ENCODE assay signal across 21 cellular contexts in the genomic region with DNA sequence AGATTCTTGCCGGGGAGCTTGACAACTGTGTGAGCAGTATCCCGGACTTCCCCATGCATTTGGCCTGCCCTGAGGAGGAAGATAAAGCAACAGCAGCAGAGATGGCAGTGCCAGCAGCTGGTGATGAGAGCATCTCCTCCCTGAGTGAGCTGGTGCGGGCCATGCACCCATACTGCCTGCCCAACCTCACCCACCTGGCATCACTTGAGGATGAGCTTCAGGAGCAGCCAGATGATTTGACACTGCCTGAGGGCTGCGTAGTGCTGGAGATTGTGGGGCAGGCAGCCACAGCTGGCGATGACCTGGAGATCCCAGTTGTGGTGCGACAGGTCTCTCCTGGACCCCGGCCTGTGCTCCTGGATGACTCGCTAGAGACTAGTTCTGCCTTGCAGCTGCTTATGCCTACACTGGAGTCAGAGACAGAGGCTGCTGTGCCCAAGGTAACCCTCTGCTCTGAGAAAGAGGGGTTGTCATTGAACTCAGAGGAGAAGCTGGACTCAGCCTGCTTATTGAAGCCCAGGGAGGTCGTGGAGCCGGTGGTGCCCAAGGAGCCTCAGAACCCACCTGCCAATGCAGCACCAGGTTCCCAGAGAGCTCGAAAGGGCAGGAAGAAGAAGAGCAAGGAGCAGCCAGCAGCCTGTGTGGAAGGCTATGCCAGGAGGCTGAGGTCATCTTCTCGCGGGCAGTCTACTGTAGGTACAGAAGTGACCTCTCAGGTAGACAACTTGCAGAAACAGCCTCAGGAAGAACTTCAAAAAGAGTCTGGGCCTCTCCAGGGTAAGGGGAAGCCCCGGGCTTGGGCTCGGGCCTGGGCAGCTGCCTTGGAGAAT. TPM values are rescaled to one million over a fixed set of nuclear protein-coding genes. Genes with fewer than 3 reads are reported as not detected.
DNase-seq lines count a peak whose midpoint lies in the region; ATAC-seq and TF ChIP-seq lines count a peak whose summit lies in the region.
"Had no signal": no experiment of that assay in that cellular context is flagged by ENCODE, and none has a peak within 500 bp of the region (broad histone marks: within the 10 kb centered on the region; RNA-seq: fewer than 3 reads in every experiment).

No MANE protein-coding gene starts in this region.

- intact Hi-C loops in aorta (cut with DNase I): no loop called here

- no peaks in the 10 kb centered on the region for H3K27me3 Mint-ChIP-seq in activated naive CD8-positive, alpha-beta T cell treated with anti-CD3 and anti-CD28 coated beads, Interleukin-2, amount 10 ng/mL, durations not matched to agents 7 days and 5 days
- no peaks in the 10 kb centered on the region for H3K27me3 Mint-ChIP-seq in activated naive CD8-positive, alpha-beta T cell treated with anti-CD3 and anti-CD28 coated beads for 36 hours
- H3K27me3 Mint-ChIP-seq in chondrocyte (ENCODE audit: low read depth): no peaks in the 10 kb centered on the region
- H3K27me3 Mint-ChIP-seq: IgD-negative memory B cell had no signal

- WGBS in aorta, 2 donors: 91 to 93% methylated on average over 15 of the region's 15 CpGs

- POLR2A ChIA-PET in activated naive CD8-positive, alpha-beta T cell treated with anti-CD3 and anti-CD28 coated beads, Interleukin-2, amount 10 ng/mL, durations not matched to agents 7 days and 5 days (lab: Charles Lee): interaction anchor here (0.6 to 2.7 kb wide), 3 partner anchors 7 to 25 kb away, joined by 3 to 9 read pairs (median 6); a partner anchor contains a TSS
- POLR2A ChIA-PET in HEK293 (lab: Yijun Ruan, JAX): interaction anchor here (0.5 to 2.4 kb wide), 3 partner anchors 12 to 142 kb away, joined by 4 to 11 read pairs (median 6); a partner anchor contains a TSS

- ATAC-seq in activated naive CD8-positive, alpha-beta T cell treated with anti-CD3 and anti-CD28 coated beads, Interleukin-2, amount 10 ng/mL, durations not matched to agents 7 days and 5 days (ENCODE audit: low read depth): no peak
- ATAC-seq in aorta (ENCODE audit: low FRiP score) (peak; percentile 14), GM18909 (IDR thresholded peaks at IDR 0.05; ENCODE audit: poor library complexity, unreplicated experiment) (no peak), HG02840 (IDR thresholded peaks at IDR 0.05; ENCODE audit: low FRiP score, unreplicated experiment) (no peak)
- ATAC-seq: SK-N-SH treated with all-trans-retinoic acid at 6 μM for 48 hours had no signal

- TF ChIP-seq CTCF in HEK293 (tag by site-specific recombination; IDR thresholded peaks at IDR 0.05) (no peak), chondrocyte (IDR thresholded peaks at IDR 0.05) (no peak)

- H3K4me1 Mint-ChIP-seq in activated naive CD8-positive, alpha-beta T cell treated with anti-CD3 and anti-CD28 coated beads, Interleukin-2, amount 10 ng/mL, durations not matched to agents 7 days and 5 days: peaks cover 18% of the 10 kb centered on the region
- peaks cover 33% of the 10 kb centered on the region for H3K4me1 Mint-ChIP-seq in activated naive CD8-positive, alpha-beta T cell treated with anti-CD3 and anti-CD28 coated beads for 36 hours
- peaks cover 31% of the 10 kb centered on the region for H3K4me1 Mint-ChIP-seq in chondrocyte (ENCODE audit: low read depth)

- no peaks in the 10 kb centered on the region for H3K9me3 ChIP-seq in HEK293 (ENCODE audit: control insufficient read depth, insufficient read depth, low read depth, low read length)
- H3K9me3 ChIP-seq in aorta (ENCODE audit: control insufficient read depth, low read length): no peaks in the 10 kb centered on the region

- H3K36me3 ChIP-seq in HEK293 (ENCODE audit: control insufficient read depth in 2 of 2, insufficient read depth in 1 of 2, low read length in 2 of 2) (peaks cover 19 to 69% of the 10 kb centered on the region in 2 experiments), aorta (ENCODE audit: control insufficient read depth in 1 of 2, insufficient read depth in 2 of 2, low read length in 1 of 2) (peaks cover 4 to 20% of the 10 kb centered on the region in 2 donors)

- peak overlapping the region; percentile 24 for H3K27ac Mint-ChIP-seq in activated naive CD8-positive, alpha-beta T cell treated with anti-CD3 and anti-CD28 coated beads, Interleukin-2, amount 10 ng/mL, durations not matched to agents 7 days and 5 days
- H3K27ac Mint-ChIP-seq in activated naive CD8-positive, alpha-beta T cell treated with anti-CD3 and anti-CD28 coated beads for 36 hours: no peak overlapping the region
- peak overlapping the region; percentile 66 for H3K27ac Mint-ChIP-seq in chondrocyte (ENCODE audit: unreplicated experiment)
- H3K27ac Mint-ChIP-seq: IgD-negative memory B cell had no signal

- H3K4me1 ChIP-seq in HEK293 (ENCODE audit: control insufficient read depth, insufficient read depth, low read length) (peaks cover 22% of the 10 kb centered on the region), aorta (ENCODE audit: control insufficient read depth in 1 of 2, insufficient read depth in 2 of 2, low read length in 2 of 2) (no peaks in the 10 kb centered on the region)

- H3K4me3 ChIP-seq in HEK293 (ENCODE audit: low read depth, low read length) (no peak overlapping the region), aorta (ENCODE audit: low read length in 2 of 2) (no peak overlapping the region)

- H3K36me3 Mint-ChIP-seq in activated naive CD8-positive, alpha-beta T cell treated with anti-CD3 and anti-CD28 coated beads, Interleukin-2, amount 10 ng/mL, durations not matched to agents 7 days and 5 days: peaks cover 28% of the 10 kb centered on the region
- peaks cover 62% of the 10 kb centered on the region for H3K36me3 Mint-ChIP-seq in activated naive CD8-positive, alpha-beta T cell treated with anti-CD3 and anti-CD28 coated beads for 36 hours
- peaks cover 42% of the 10 kb centered on the region for H3K36me3 Mint-ChIP-seq in chondrocyte (ENCODE audit: low read depth)
- H3K36me3 Mint-ChIP-seq: IgD-negative memory B cell had no signal

- no peaks in the 10 kb centered on the region for H3K27me3 ChIP-seq in aorta (ENCODE audit: control insufficient read depth in 1 of 2, insufficient read depth in 2 of 2, low read length in 1 of 2)

- no peak for DNase-seq in activated naive CD8-positive, alpha-beta T cell treated with anti-CD3 and anti-CD28 coated beads, Interleukin-2, amount 10 ng/mL, durations not matched to agents 7 days and 5 days
- DNase-seq in activated naive CD8-positive, alpha-beta T cell treated with anti-CD3 and anti-CD28 coated beads for 36 hours: no peak
- DNase-seq in chondrocyte (ENCODE audit: low spot score) (peak; percentile 64), aorta (peak in 1 of 2 donors; percentile 43)
- DNase-seq: DMS53; GDM1; GOT3; HCEC 1CT; MV-4-11; NCI-H1105 treated with DMSO at 0.1 percent for 48 hours; NCI-H2029 treated with DMSO at 0.1 percent for 48 hours; NCI-H345; NCI-H524; NCI-H774; NK-92 treated with Interleukin-12 subunit alpha and Interleukin-12 subunit beta, amount 100 ng/mL, for 24 hours had no signal

- CTCF ChIA-PET in HEK293 (lab: Yijun Ruan, JAX): interaction anchor here (0.6 to 0.7 kb wide), 2 partner anchors 8 to 10 kb away, joined by 3 read pairs; no protein-coding TSS in a partner anchor

- H3K27ac ChIP-seq in HEK293 (ENCODE audit: extremely low read depth, low read depth, low read length) (no peak overlapping the region), aorta (ENCODE audit: low read depth in 1 of 2, low read length in 2 of 2) (no peak overlapping the region)
- H3K27ac ChIP-seq: C4-2B had no signal

- H3K9me3 Mint-ChIP-seq in activated naive CD8-positive, alpha-beta T cell treated with anti-CD3 and anti-CD28 coated beads, Interleukin-2, amount 10 ng/mL, durations not matched to agents 7 days and 5 days: no peaks in the 10 kb centered on the region
- H3K9me3 Mint-ChIP-seq in activated naive CD8-positive, alpha-beta T cell treated with anti-CD3 and anti-CD28 coated beads for 36 hours: no peaks in the 10 kb centered on the region
- H3K9me3 Mint-ChIP-seq in chondrocyte (ENCODE audit: low read depth): no peaks in the 10 kb centered on the region
- H3K9me3 Mint-ChIP-seq: IgD-negative memory B cell had no signal

- no peak overlapping the region for H3K4me3 Mint-ChIP-seq in activated naive CD8-positive, alpha-beta T cell treated with anti-CD3 and anti-CD28 coated beads, Interleukin-2, amount 10 ng/mL, durations not matched to agents 7 days and 5 days
- no peak overlapping the region for H3K4me3 Mint-ChIP-seq in activated naive CD8-positive, alpha-beta T cell treated with anti-CD3 and anti-CD28 coated beads for 36 hours
- H3K4me3 Mint-ChIP-seq in chondrocyte (ENCODE audit: unreplicated experiment): no peak overlapping the region
- H3K4me3 Mint-ChIP-seq: IgD-negative memory B cell had no signal

TF ChIP-seq in HEK293, 187 proteins besides CTCF, POLR2A, EP300 and RAD21 (continues in another document):
- TF ChIP-seq ZNF621 (tag by site-specific recombination; IDR thresholded peaks at IDR 0.05) (no peak), ZNF473 (tag by site-specific recombination; IDR thresholded peaks at IDR 0.05) (no peak), SCRT1 (tag by site-specific recombination; IDR thresholded peaks at IDR 0.05; ENCODE audit: borderline replicate concordance) (peak; percentile 83), SCRT2 (tag by site-specific recombination; IDR thresholded peaks at IDR 0.05) (peak; percentile 91), ZNF529 (tag by site-specific recombination; IDR thresholded peaks at IDR 0.05; ENCODE audit: insufficient replicate concordance) (no peak), ZNF433 (tag by site-specific recombination; IDR thresholded peaks at IDR 0.05; ENCODE audit: low read depth) (no peak), ZNF121 (tag by site-specific recombination; IDR thresholded peaks at IDR 0.05) (no peak)

RNA-seq across cellular contexts. Expression of a gene that starts 6.7 kb away (rescaled TPM):
- 10 to 100 TPM; 46.4 to 47.4 TPM for total RNA-seq in activated naive CD8-positive, alpha-beta T cell treated with anti-CD3 and anti-CD28 coated beads, Interleukin-2, amount 10 ng/mL, durations not matched to agents 7 days and 5 days
- total RNA-seq in activated naive CD8-positive, alpha-beta T cell treated with anti-CD3 and anti-CD28 coated beads for 36 hours: 100 to 1,000 TPM; 104 to 111 TPM
- total RNA-seq in chondrocyte (42.9 to 47.3 TPM (median 44.4 TPM) in 3 replicates), aorta (10 to 100 TPM; 31.4 to 35.9 TPM)
- polyA plus RNA-seq in aorta: 10 to 100 TPM in 1 of 2 donors, 1 to 10 TPM in 1; 9.8 to 18.1 TPM

RNA-seq across cellular contexts. Expression of a gene that starts 12.7 kb away (rescaled TPM):
- total RNA-seq in activated naive CD8-positive, alpha-beta T cell treated with anti-CD3 and anti-CD28 coated beads, Interleukin-2, amount 10 ng/mL, durations not matched to agents 7 days and 5 days: 10 to 100 TPM; 73.8 to 78.3 TPM
- 100 to 1,000 TPM; 337 to 346 TPM for total RNA-seq in activated naive CD8-positive, alpha-beta T cell treated with anti-CD3 and anti-CD28 coated beads for 36 hours
- total RNA-seq in chondrocyte (36.2 to 50.6 TPM (median 38.8 TPM) in 3 replicates), aorta (10 to 100 TPM; 35.3 to 35.9 TPM)
- polyA plus RNA-seq in aorta: 10 to 100 TPM; 13.6 to 13.7 TPM

RNA-seq across cellular contexts. Expression of a gene that starts 19.3 kb away (rescaled TPM):
- 100 to 1,000 TPM; 115 to 117 TPM for total RNA-seq in activated naive CD8-positive, alpha-beta T cell treated with anti-CD3 and anti-CD28 coated beads, Interleukin-2, amount 10 ng/mL, durations not matched to agents 7 days and 5 days
- 10 to 100 TPM; 68.0 to 71.5 TPM for total RNA-seq in activated naive CD8-positive, alpha-beta T cell treated with anti-CD3 and anti-CD28 coated beads for 36 hours
- 64.6 to 73.9 TPM (median 65.7 TPM) in 3 replicates for total RNA-seq in chondrocyte
- total RNA-seq in aorta: 10 to 100 TPM; 43.0 to 67.3 TPM
- 10 to 100 TPM; 16.2 to 42.8 TPM for polyA plus RNA-seq in aorta
